20 cellular contexts compared by ENCODE assay signal in genomic region chr6:88472731-88473130, GRCh38.
DNase-seq lines count a peak whose midpoint lies in the region; ATAC-seq and TF ChIP-seq lines count a peak whose summit lies in the region.
"Had no signal": no experiment of that assay in that cellular context is flagged by ENCODE, and none has a peak within 500 bp of the region (broad histone marks: within the 10 kb centered on the region; RNA-seq: fewer than 3 reads in every experiment).

No MANE protein-coding gene starts in this region.

- TF ChIP-seq RAD21 in neural cell (conservative IDR thresholded peaks at IDR 0.05) = no peak

- H2AFZ ChIP-seq in neural cell (ENCODE audit: low read depth, low read length) = peak overlapping the region; percentile 31

- H3K27ac ChIP-seq in neural cell (ENCODE audit: low read length) (peak overlapping the region; percentile 87), suprapubic skin (no peak overlapping the region)

- H3K9me3 ChIP-seq in neural cell (ENCODE audit: low read length) = no peaks in the 10 kb centered on the region
- peaks cover 4% of the 10 kb centered on the region for H3K9me3 ChIP-seq in suprapubic skin

- TF ChIP-seq CTCF in neural cell (IDR thresholded peaks at IDR 0.05; ENCODE audit: poor library complexity, severe bottlenecking) = no peak
- TF ChIP-seq CTCF in suprapubic skin (IDR thresholded peaks at IDR 0.05) = no peak

- no peaks in the 10 kb centered on the region for H3F3A ChIP-seq in neural cell (ENCODE audit: insufficient read depth, low read length, poor library complexity, severe bottlenecking)

- no peaks in the 10 kb centered on the region for H3K4me1 ChIP-seq in suprapubic skin

- peak overlapping the region; percentile 57 for H3K9ac ChIP-seq in neural cell (ENCODE audit: low read length)

- H3K4me3 ChIP-seq in neural cell (ENCODE audit: low read length) = peak overlapping the region; percentile 24
- no peak overlapping the region for H3K4me3 ChIP-seq in suprapubic skin
- H3K4me3 ChIP-seq: K562 had no signal

- 62% methylated on average over 8 of the region's 8 CpGs for WGBS in suprapubic skin

- DNase-seq in NCI-H2227 (lab: John Stamatoyannopoulos, UW; ENCODE audit: unreplicated experiment) = peak; percentile 7
- no peak for DNase-seq in NCI-H2227 treated with DMSO at 0.1 percent for 48 hours (lab: John Stamatoyannopoulos, UW)
- DNase-seq in astrocyte of the hippocampus (ENCODE audit: low read depth, low spot score) = peak; percentile 5
- DNase-seq in NOMO-1 treated with dmso at 0.1 percent for 144 hours (lab: John Stamatoyannopoulos, UW; ENCODE audit: unreplicated experiment) = no peak
- no peak for DNase-seq in cerebellar cortex (ENCODE audit: low spot score)
- no peak for DNase-seq in suprapubic skin (ENCODE audit: low spot score in 2 of 2)
- DNase-seq: 8988T, COR-L47, GF-D8, GOT3, NCI-H1092 treated with DMSO at 0.1 percent for 48 hours, NCI-H2081 treated with DMSO at 0.1 percent for 48 hours, NCI-H446, NCI-H748 treated with DMSO at 0.1 percent for 48 hours, OCI-M1, SHP77 had no signal

- no peak for TF ChIP-seq POLR2A in suprapubic skin (IDR thresholded peaks at IDR 0.05)

- no peaks in the 10 kb centered on the region for H3K9me2 ChIP-seq in neural cell (ENCODE audit: insufficient read depth, low read length)

- no peak for TF ChIP-seq EP300 in neural cell (conservative IDR thresholded peaks at IDR 0.05; ENCODE audit: poor library complexity, severe bottlenecking)
- TF ChIP-seq EP300 in suprapubic skin (IDR thresholded peaks at IDR 0.05) = no peak

- no peaks in the 10 kb centered on the region for H3K27me3 ChIP-seq in neural cell (ENCODE audit: insufficient read depth, low read depth, low read length)
- no peaks in the 10 kb centered on the region for H3K27me3 ChIP-seq in suprapubic skin

- no peaks in the 10 kb centered on the region for H3K36me3 ChIP-seq in neural cell (ENCODE audit: insufficient read depth, low read length)
- H3K36me3 ChIP-seq in suprapubic skin = no peaks in the 10 kb centered on the region

- no peaks in the 10 kb centered on the region for H4K20me1 ChIP-seq in neural cell (ENCODE audit: insufficient read depth)

- no peak overlapping the region for H3K4me2 ChIP-seq in neural cell (ENCODE audit: low read length)

- ATAC-seq in GM19351 (IDR thresholded peaks at IDR 0.05; ENCODE audit: unreplicated experiment) = no peak
- ATAC-seq: K562, SK-N-SH treated with all-trans-retinoic acid at 6 μM for 48 hours had no signal

- H3K79me2 ChIP-seq in neural cell (replicated peaks; ENCODE audit: insufficient read depth, low read length) = no peaks in the 10 kb centered on the region

TF ChIP-seq in neural cell, 6 proteins besides CTCF, POLR2A, EP300 and RAD21:
- TF ChIP-seq SMC3 (conservative IDR thresholded peaks at IDR 0.05; ENCODE audit: poor library complexity) (peak; percentile 19), REST (IDR thresholded peaks at IDR 0.05; ENCODE audit: borderline replicate concordance) (no peak), POLR2AphosphoS5 (IDR thresholded peaks at IDR 0.05) (no peak)

Comparison
In these comparisons a context has a peak if more than half of its experiments do, and no peak if none do; other contexts are left out.
1. DNase-seq: peak in NCI-H2227 (single experiment) and astrocyte of the hippocampus (single experiment); none in NCI-H2227 treated with DMSO at 0.1 percent for 48 hours (single experiment), NOMO-1 treated with dmso at 0.1 percent for 144 hours (single experiment), cerebellar cortex (single experiment) and suprapubic skin (0 of 2).